In the genomic region with DNA sequence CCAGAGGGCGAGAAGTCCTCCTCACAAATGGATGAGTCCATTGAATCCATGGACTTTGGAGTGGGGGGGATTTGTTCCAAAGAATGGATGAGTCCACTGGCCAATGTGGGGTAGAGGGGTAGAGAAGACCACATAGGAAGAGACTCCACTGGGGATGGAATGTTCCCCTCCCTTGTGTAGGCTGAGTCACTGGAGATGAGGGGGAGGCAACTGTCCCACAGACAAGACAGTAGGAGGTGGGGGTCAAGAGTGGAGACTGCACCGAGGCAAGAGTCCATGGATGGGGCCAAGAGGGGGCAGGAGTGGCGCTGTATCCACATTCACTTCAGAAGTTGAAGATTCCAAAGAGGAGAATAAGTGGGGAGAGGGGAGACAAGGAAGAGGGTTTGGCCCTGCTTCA, we compare ENCODE assay signal across 20 cellular contexts. TPM values are rescaled to one million over a fixed set of nuclear protein-coding genes. Genes with fewer than 3 reads are reported as not detected.
A peak's percentile ranks its signal among the peaks of the same experiment; 100 is the strongest.
DNase-seq lines count a peak whose midpoint lies in the region; ATAC-seq and TF ChIP-seq lines count a peak whose summit lies in the region.
"Had no signal": no experiment of that assay in that cellular context is flagged by ENCODE, and none has a peak within 500 bp of the region (broad histone marks: within the 10 kb centered on the region; RNA-seq: fewer than 3 reads in every experiment).

No MANE protein-coding gene starts in this region.

- no peaks in the 10 kb centered on the region for H3K9me3 Mint-ChIP-seq in brain
- H3K9me3 Mint-ChIP-seq: activated naive CD8-positive, alpha-beta T cell treated with anti-CD3 and anti-CD28 coated beads for 36 hours; activated T-helper 1 cell treated with anti-CD3 and anti-CD28 coated beads, Interleukin-12 subunit alpha, Interleukin-12 subunit beta, Interleukin-2, Interleukin-4 antibody, amounts not matched to agents 30 ng/mL and 10 ng/mL and 1 ng/mL, durations not matched to agents 14 hours and 24 hours and 36 hours had no signal

- no peaks in the 10 kb centered on the region for H3K27me3 ChIP-seq in cardiac muscle cell
- H3K27me3 ChIP-seq in heart left ventricle = no peaks in the 10 kb centered on the region
- no peaks in the 10 kb centered on the region for H3K27me3 ChIP-seq in mucosa of stomach (ENCODE audit: control insufficient read depth, insufficient read depth, low read length)
- H3K27me3 ChIP-seq in tibial nerve = no peaks in the 10 kb centered on the region
- H3K27me3 ChIP-seq: BLaER1 had no signal

- H3K36me3 Mint-ChIP-seq in brain = peaks cover 53% of the 10 kb centered on the region

- TF ChIP-seq CTCF in cardiac muscle cell (IDR thresholded peaks at IDR 0.05; ENCODE audit: low read depth, low read length) (no peak), heart left ventricle (IDR thresholded peaks at IDR 0.05) (no peak), brain (conservative IDR thresholded peaks at IDR 0.05) (no peak), tibial nerve (IDR thresholded peaks at IDR 0.05) (no peak)

- H3K36me3 ChIP-seq in cardiac muscle cell (peaks cover 5% of the 10 kb centered on the region), heart left ventricle (peaks cover 0 to 68% (median 55%) of the 10 kb centered on the region in 9 donors), mucosa of stomach (ENCODE audit: control insufficient read depth, insufficient read depth, low read length) (no peaks in the 10 kb centered on the region), tibial nerve (peaks cover 0 to 77% (median 3%) of the 10 kb centered on the region in 3 donors)

- H3K9me3 ChIP-seq in cardiac muscle cell (ENCODE audit: low read depth) (no peaks in the 10 kb centered on the region), heart left ventricle (no peaks in the 10 kb centered on the region), mucosa of stomach (ENCODE audit: control insufficient read depth, low read length) (no peaks in the 10 kb centered on the region), tibial nerve (no peaks in the 10 kb centered on the region)
- H3K9me3 ChIP-seq: BLaER1 had no signal

- intact Hi-C loops in heart left ventricle (cut with DNase I) = loop anchor here in 1 of 10 donors (5.0 kb wide), 1 partner anchor 47 kb away; no protein-coding TSS in a partner anchor

- 82 to 89% (median 86%) methylated on average over 3 of the region's 3 CpGs for WGBS in heart left ventricle, 4 donors
- 54 to 59% methylated on average over 3 of the region's 3 CpGs for WGBS in tibial nerve, 2 donors

- H3K4me3 Mint-ChIP-seq in brain = peak overlapping the region in 1 of 5 experiments; percentile 18
- H3K4me3 Mint-ChIP-seq: activated naive CD8-positive, alpha-beta T cell treated with anti-CD3 and anti-CD28 coated beads for 36 hours; activated T-helper 1 cell treated with anti-CD3 and anti-CD28 coated beads, Interleukin-12 subunit alpha, Interleukin-12 subunit beta, Interleukin-2, Interleukin-4 antibody, amounts not matched to agents 30 ng/mL and 10 ng/mL and 1 ng/mL, durations not matched to agents 14 hours and 24 hours and 36 hours; naive B cell had no signal

- H3K4me3 ChIP-seq in cardiac muscle cell = no peak overlapping the region
- no peak overlapping the region for H3K4me3 ChIP-seq in heart left ventricle
- H3K4me3 ChIP-seq in mucosa of stomach (ENCODE audit: low read length) = no peak overlapping the region
- no peak overlapping the region for H3K4me3 ChIP-seq in tibial nerve
- H3K4me3 ChIP-seq: BLaER1, lung had no signal

- peak overlapping the region in 3 of 5 experiments; percentile 29 to 92 (median 36) for H3K27ac Mint-ChIP-seq in brain
- H3K27ac Mint-ChIP-seq: activated naive CD8-positive, alpha-beta T cell treated with anti-CD3 and anti-CD28 coated beads for 36 hours; activated T-helper 1 cell treated with anti-CD3 and anti-CD28 coated beads, Interleukin-12 subunit alpha, Interleukin-12 subunit beta, Interleukin-2, Interleukin-4 antibody, amounts not matched to agents 30 ng/mL and 10 ng/mL and 1 ng/mL, durations not matched to agents 14 hours and 24 hours and 36 hours had no signal

- H3K4me1 Mint-ChIP-seq in brain = peaks cover 30% of the 10 kb centered on the region

- no peak for TF ChIP-seq POLR2A in heart left ventricle (IDR thresholded peaks at IDR 0.05)
- no peak for TF ChIP-seq POLR2A in tibial nerve (IDR thresholded peaks at IDR 0.05)

- no peak for TF ChIP-seq EP300 in tibial nerve (IDR thresholded peaks at IDR 0.05)

- no peaks in the 10 kb centered on the region for H3K27me3 Mint-ChIP-seq in brain
- H3K27me3 Mint-ChIP-seq: activated naive CD8-positive, alpha-beta T cell treated with anti-CD3 and anti-CD28 coated beads for 36 hours; naive B cell had no signal

- peak overlapping the region; percentile 9 for H3K9ac ChIP-seq in mucosa of stomach (ENCODE audit: low read length)
- H3K9ac ChIP-seq: BLaER1 had no signal

- H3K4me1 ChIP-seq in cardiac muscle cell (ENCODE audit: low read depth) (peaks cover 26% of the 10 kb centered on the region), heart left ventricle (peaks cover 0 to 10% (median 0%) of the 10 kb centered on the region in 12 donors), mucosa of stomach (ENCODE audit: control insufficient read depth, insufficient read depth, low read length) (peaks cover 35% of the 10 kb centered on the region), tibial nerve (peaks cover 0 to 73% (median 15%) of the 10 kb centered on the region in 4 donors)

- ATAC-seq in heart left ventricle = no peak

- H3K27ac ChIP-seq in cardiac muscle cell (peak overlapping the region; percentile 95), heart left ventricle (no peak overlapping the region), tibial nerve (peak overlapping the region; percentile 59 to 88 (median 68))
- H3K27ac ChIP-seq: BLaER1 had no signal

- DNase-seq in cardiac muscle cell (ENCODE audit: low read depth in 1 of 2, low spot score in 1 of 2) (peak in 1 of 2 donors; percentile 47), heart left ventricle (no peak), tibial nerve (ENCODE audit: low spot score in 2 of 2) (no peak), NCI-H82 (lab: John Stamatoyannopoulos, UW) (no peak), NCI-H345 treated with DMSO at 0.1 percent for 48 hours (lab: John Stamatoyannopoulos, UW; ENCODE audit: unreplicated experiment) (no peak), NCI-H2196 (lab: John Stamatoyannopoulos, UW; ENCODE audit: unreplicated experiment) (no peak)
- DNase-seq: activated CD8-positive, alpha-beta memory T cell treated with anti-CD3 and anti-CD28 coated beads for 24 hours; activated naive CD8-positive, alpha-beta T cell treated with anti-CD3 and anti-CD28 coated beads for 36 hours; dermis blood vessel endothelial cell; GF-D8; naive B cell; NCI-H2029; NCI-H510A; T-helper 2 cell; trophoblast cell had no signal

RNA-seq across cellular contexts. Expression of gene EGFL8, which starts 4.4 kb away (rescaled TPM):
- total RNA-seq in cardiac muscle cell (10.2 and 18.7 TPM in 2 replicates), heart left ventricle (10 to 100 TPM in 2 of 9 donors, 1 to 10 TPM in 7; 2.4 to 11.2 (median 6.1) TPM), tibial nerve (100 to 1,000 TPM; 108 to 388 (median 270) TPM)
- polyA plus RNA-seq in cardiac muscle cell (10.1 and 15.2 TPM in 2 replicates), heart left ventricle (1 to 10 TPM; 4.3 to 8.1 TPM), brain (ENCODE audit: insufficient read depth, low read depth, low replicate concordance) (11.5 TPM)

RNA-seq across cellular contexts. Expression of gene AGPAT1, which starts 7.1 kb away (rescaled TPM):
- 128 and 146 TPM in 2 replicates for total RNA-seq in cardiac muscle cell
- 69.3 and 69.6 TPM in 2 replicates for polyA plus RNA-seq in cardiac muscle cell
- 10 to 100 TPM; 45.5 to 61.7 (median 51.0) TPM for total RNA-seq in heart left ventricle
- polyA plus RNA-seq in heart left ventricle = 10 to 100 TPM; 43.5 to 79.1 TPM
- polyA plus RNA-seq in brain (ENCODE audit: insufficient read depth, low read depth, low replicate concordance) = 199 TPM
- 10 to 100 TPM; 45.3 to 52.2 (median 48.1) TPM for total RNA-seq in tibial nerve

RNA-seq across cellular contexts. Expression of gene RNF5, which starts 9.4 kb away (rescaled TPM):
- total RNA-seq in cardiac muscle cell (180 and 188 TPM in 2 replicates), heart left ventricle (100 to 1,000 TPM in 2 of 9 donors, 10 to 100 TPM in 7; 62.7 to 136 (median 84.5) TPM), tibial nerve (100 to 1,000 TPM in 2 of 4 donors, 10 to 100 TPM in 2; 74.5 to 117 (median 107) TPM)
- polyA plus RNA-seq in cardiac muscle cell (232 and 237 TPM in 2 replicates), heart left ventricle (100 to 1,000 TPM in 1 of 2 donors, 10 to 100 TPM in 1; 95.1 to 132 TPM), brain (ENCODE audit: insufficient read depth, low read depth, low replicate concordance) (231 TPM)

RNA-seq across cellular contexts. Expression of gene PPT2, which starts 14.9 kb away (rescaled TPM):
- total RNA-seq in cardiac muscle cell (42.7 and 147 TPM in 2 replicates), heart left ventricle (10 to 100 TPM; 17.1 to 34.0 (median 22.7) TPM), tibial nerve (10 to 100 TPM; 33.0 to 75.2 (median 40.1) TPM)
- polyA plus RNA-seq in cardiac muscle cell (34.6 and 50.2 TPM in 2 replicates), heart left ventricle (10 to 100 TPM; 13.1 to 21.6 TPM), brain (ENCODE audit: insufficient read depth, low read depth, low replicate concordance) (19.1 TPM)

RNA-seq across cellular contexts. Expression of gene AGER, which starts 15.2 kb away (rescaled TPM):
- total RNA-seq in cardiac muscle cell = 5.0 and 13.5 TPM in 2 replicates
- 4.8 and 9.8 TPM in 2 replicates for polyA plus RNA-seq in cardiac muscle cell
- 1 to 10 TPM in 6 of 9 donors, under 1 TPM in 2, not detected in 1; 0.69 to 5.7 (median 2.2) TPM for total RNA-seq in heart left ventricle
- 1 to 10 TPM; 1.4 to 1.6 TPM for polyA plus RNA-seq in heart left ventricle
- polyA plus RNA-seq in brain (ENCODE audit: insufficient read depth, low read depth, low replicate concordance) = 2.1 TPM
- 10 to 100 TPM in 1 of 4 donors, 1 to 10 TPM in 3; 4.0 to 12.7 (median 5.8) TPM for total RNA-seq in tibial nerve

Comparison
In these comparisons a context has a peak if more than half of its experiments do, and no peak if none do; other contexts are left out.
1. H3K27ac ChIP-seq: peak in cardiac muscle cell (single experiment) and tibial nerve (4 of 4); none in heart left ventricle (0 of 12).